In the genomic region with DNA sequence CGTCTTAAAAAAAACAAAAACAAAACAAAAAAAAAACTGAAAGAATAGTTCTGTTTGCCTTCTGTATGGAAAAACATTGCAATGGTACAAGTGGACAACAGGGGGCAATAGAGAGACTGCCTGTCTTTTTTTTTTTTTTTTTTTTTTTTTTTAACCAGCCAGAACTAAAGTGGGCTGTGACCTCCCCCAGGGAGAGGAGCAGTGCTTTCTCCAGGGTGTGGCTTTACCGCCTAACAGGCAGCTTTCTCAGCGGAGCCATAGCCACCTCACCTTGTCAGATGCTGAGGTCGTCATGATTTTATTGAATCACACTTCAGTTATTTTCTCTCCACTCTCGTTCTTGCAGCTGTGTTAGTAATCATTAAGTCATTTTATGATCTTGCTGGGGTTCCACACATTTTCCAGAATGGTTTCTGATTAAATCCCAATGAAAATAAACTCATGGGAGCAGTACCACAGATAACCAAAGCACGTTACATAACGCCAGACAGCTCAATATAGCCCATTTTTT, we compare ENCODE assay signal across 8 cellular contexts.
DNase-seq lines count a peak whose midpoint lies in the region; ATAC-seq and TF ChIP-seq lines count a peak whose summit lies in the region.

No MANE protein-coding gene starts in this region.

- TF ChIP-seq POLR2A in stomach (IDR thresholded peaks at IDR 0.05): no peak

- H3K4me1 Mint-ChIP-seq in activated naive CD4-positive, alpha-beta T cell treated with anti-CD3 and anti-CD28 coated beads, Interleukin-2, amount 10 ng/mL, durations not matched to agents 7 days and 5 days: peaks cover 45% of the 10 kb centered on the region
- H3K4me1 Mint-ChIP-seq in activated CD4-positive, alpha-beta T cell treated with anti-CD3 and anti-CD28 coated beads, Interleukin-2, amount 10 ng/mL, durations not matched to agents 7 days and 5 days: peaks cover 47% of the 10 kb centered on the region

- intact Hi-C loops in stomach (cut with DNase I; ENCODE audit: low total_unique reads): no loop called here

- peaks cover 19 to 46% (median 34%) of the 10 kb centered on the region in 4 donors for H3K4me1 ChIP-seq in stomach

- WGBS in stomach, 5 donors: 69 to 83% (median 76%) methylated on average over 7 of the region's 7 CpGs

- peak in 5 of 7 experiments; percentile 41 to 69 (median 53) for TF ChIP-seq CTCF in stomach (IDR thresholded peaks at IDR 0.05)

- peaks cover 0 to 4% (median 0%) of the 10 kb centered on the region in 4 donors for H3K36me3 ChIP-seq in stomach

- no peak for TF ChIP-seq EP300 in stomach (IDR thresholded peaks at IDR 0.05)

- no peaks in the 10 kb centered on the region for H3K36me3 Mint-ChIP-seq in activated naive CD4-positive, alpha-beta T cell treated with anti-CD3 and anti-CD28 coated beads, Interleukin-2, amount 10 ng/mL, durations not matched to agents 7 days and 5 days
- no peaks in the 10 kb centered on the region for H3K36me3 Mint-ChIP-seq in activated naive CD4-positive, alpha-beta T cell treated with anti-CD3 and anti-CD28 coated beads, Interleukin-2, amount 50 U/mL, for 72 hours
- peaks cover 4% of the 10 kb centered on the region for H3K36me3 Mint-ChIP-seq in activated CD4-positive, alpha-beta T cell treated with anti-CD3 and anti-CD28 coated beads, Interleukin-2, amount 10 ng/mL, durations not matched to agents 7 days and 5 days (ENCODE audit: low read depth)

- DNase-seq in activated naive CD4-positive, alpha-beta T cell treated with anti-CD3 and anti-CD28 coated beads, Interleukin-2, amount 10 ng/mL, durations not matched to agents 7 days and 5 days: peak; percentile 46
- DNase-seq in activated naive CD4-positive, alpha-beta T cell treated with anti-CD3 and anti-CD28 coated beads, Interleukin-2, amount 50 U/mL, for 72 hours (ENCODE audit: low spot score in 2 of 2): no peak
- DNase-seq in MV-4-11 (lab: John Stamatoyannopoulos, UW): peak; percentile 49
- peak; percentile 58 for DNase-seq in activated CD4-positive, alpha-beta T cell treated with anti-CD3 and anti-CD28 coated beads, Interleukin-2, amount 10 ng/mL, durations not matched to agents 7 days and 5 days
- peak; percentile 65 for DNase-seq in hepatic stellate cell (ENCODE audit: low spot score)
- no peak for DNase-seq in stomach
- DNase-seq in activated CD4-positive, CD25-positive, alpha-beta regulatory T cell (lab: John Stamatoyannopoulos, UW): no peak

- H3K27ac Mint-ChIP-seq in activated naive CD4-positive, alpha-beta T cell treated with anti-CD3 and anti-CD28 coated beads, Interleukin-2, amount 10 ng/mL, durations not matched to agents 7 days and 5 days: no peak overlapping the region
- peak overlapping the region in 1 of 2 donors; percentile 76 for H3K27ac Mint-ChIP-seq in activated naive CD4-positive, alpha-beta T cell treated with anti-CD3 and anti-CD28 coated beads, Interleukin-2, amount 50 U/mL, for 72 hours
- H3K27ac Mint-ChIP-seq in activated CD4-positive, alpha-beta T cell treated with anti-CD3 and anti-CD28 coated beads, Interleukin-2, amount 10 ng/mL, durations not matched to agents 7 days and 5 days: peak overlapping the region; percentile 63

- no peaks in the 10 kb centered on the region for H3K9me3 Mint-ChIP-seq in activated naive CD4-positive, alpha-beta T cell treated with anti-CD3 and anti-CD28 coated beads, Interleukin-2, amount 10 ng/mL, durations not matched to agents 7 days and 5 days
- H3K9me3 Mint-ChIP-seq in activated naive CD4-positive, alpha-beta T cell treated with anti-CD3 and anti-CD28 coated beads, Interleukin-2, amount 50 U/mL, for 72 hours: no peaks in the 10 kb centered on the region
- no peaks in the 10 kb centered on the region for H3K9me3 Mint-ChIP-seq in activated CD4-positive, alpha-beta T cell treated with anti-CD3 and anti-CD28 coated beads, Interleukin-2, amount 10 ng/mL, durations not matched to agents 7 days and 5 days

- peak overlapping the region in 1 of 5 donors; percentile 86 for H3K27ac ChIP-seq in stomach

- POLR2A ChIA-PET in activated CD4-positive, alpha-beta T cell treated with anti-CD3 and anti-CD28 coated beads, Interleukin-2, amount 10 ng/mL, durations not matched to agents 7 days and 5 days (lab: Charles Lee): no interaction called here

- H3K27me3 Mint-ChIP-seq in activated naive CD4-positive, alpha-beta T cell treated with anti-CD3 and anti-CD28 coated beads, Interleukin-2, amount 10 ng/mL, durations not matched to agents 7 days and 5 days: no peaks in the 10 kb centered on the region
- H3K27me3 Mint-ChIP-seq in activated CD4-positive, alpha-beta T cell treated with anti-CD3 and anti-CD28 coated beads, Interleukin-2, amount 10 ng/mL, durations not matched to agents 7 days and 5 days: no peaks in the 10 kb centered on the region

- CTCF ChIA-PET in activated naive CD4-positive, alpha-beta T cell treated with anti-CD3 and anti-CD28 coated beads, Interleukin-2, amount 10 ng/mL, durations not matched to agents 7 days and 5 days (lab: Charles Lee): interaction anchor here (1.2 to 3.7 kb wide), 5 partner anchors 16 to 447 kb away, joined by 3 to 24 read pairs (median 5); no protein-coding TSS in a partner anchor
- CTCF ChIA-PET in activated CD4-positive, alpha-beta T cell treated with anti-CD3 and anti-CD28 coated beads, Interleukin-2, amount 10 ng/mL, durations not matched to agents 7 days and 5 days (lab: Charles Lee): interaction anchor here (0.6 to 1.4 kb wide), 7 partner anchors 9 to 592 kb away, joined by 3 to 5 read pairs (median 3); partner anchors contain the start of gene ATXN1

- H3K9me3 ChIP-seq in stomach: no peaks in the 10 kb centered on the region

- no peak for ATAC-seq in activated naive CD4-positive, alpha-beta T cell treated with anti-CD3 and anti-CD28 coated beads, Interleukin-2, amount 50 U/mL, for 72 hours
- no peak for ATAC-seq in GM19463 (IDR thresholded peaks at IDR 0.05; ENCODE audit: unreplicated experiment)

- no peak overlapping the region for H3K4me3 Mint-ChIP-seq in activated naive CD4-positive, alpha-beta T cell treated with anti-CD3 and anti-CD28 coated beads, Interleukin-2, amount 10 ng/mL, durations not matched to agents 7 days and 5 days
- no peak overlapping the region for H3K4me3 Mint-ChIP-seq in activated CD4-positive, alpha-beta T cell treated with anti-CD3 and anti-CD28 coated beads, Interleukin-2, amount 10 ng/mL, durations not matched to agents 7 days and 5 days

- no peak overlapping the region for H3K4me3 ChIP-seq in stomach

- no peaks in the 10 kb centered on the region for H3K27me3 ChIP-seq in stomach

Comparison
In these comparisons a context has a peak if more than half of its experiments do, and no peak if none do; other contexts are left out.
1. DNase-seq: peak in activated naive CD4-positive, alpha-beta T cell treated with anti-CD3 and anti-CD28 coated beads, Interleukin-2, amount 10 ng/mL, durations not matched to agents 7 days and 5 days (single experiment), MV-4-11 (single experiment), activated CD4-positive, alpha-beta T cell treated with anti-CD3 and anti-CD28 coated beads, Interleukin-2, amount 10 ng/mL, durations not matched to agents 7 days and 5 days (single experiment) and hepatic stellate cell (single experiment); none in activated naive CD4-positive, alpha-beta T cell treated with anti-CD3 and anti-CD28 coated beads, Interleukin-2, amount 50 U/mL, for 72 hours (0 of 2), stomach (single experiment) and activated CD4-positive, CD25-positive, alpha-beta regulatory T cell (0 of 4).